In genomic region chr5:55176176-55176818, GRCh38 we compare ENCODE assay signal across 8 cellular contexts. TPM values are rescaled to one million over a fixed set of nuclear protein-coding genes. Genes with fewer than 3 reads are reported as not detected.
DNase-seq lines count a peak whose midpoint lies in the region; ATAC-seq and TF ChIP-seq lines count a peak whose summit lies in the region.

No MANE protein-coding gene starts in this region.

- H3K4me1 Mint-ChIP-seq in IgD-negative memory B cell, result peaks cover 21 to 38% (median 22%) of the 10 kb centered on the region in 3 donors

- H3K4me3 ChIP-seq in SJSA1 (peak overlapping the region; percentile 39), colonic mucosa (peak overlapping the region; percentile 26), mesenchymal stem cell (ENCODE audit: insufficient read depth in 1 of 2, low read depth in 1 of 2, low read length in 2 of 2) (peak overlapping the region; percentile 57 to 72), upper lobe of right lung (no peak overlapping the region)

- peak overlapping the region; percentile 61 for H2AFZ ChIP-seq in mesenchymal stem cell (ENCODE audit: low read depth, low read length)

- ATAC-seq in upper lobe of right lung (peak; percentile 60), HG03521 (IDR thresholded peaks at IDR 0.05; ENCODE audit: unreplicated experiment) (no peak)

- H3K9me3 Mint-ChIP-seq in IgD-negative memory B cell, result peaks cover 0 to 11% (median 6%) of the 10 kb centered on the region in 3 donors

- no peak overlapping the region for H2BK120ac ChIP-seq in mesenchymal stem cell (ENCODE audit: low read depth, low read length)

- peaks cover 25% of the 10 kb centered on the region for H3K4me1 ChIP-seq in SJSA1 (replicated peaks)
- peaks cover 10% of the 10 kb centered on the region for H3K4me1 ChIP-seq in colonic mucosa
- peaks cover 14% of the 10 kb centered on the region for H3K4me1 ChIP-seq in mesenchymal stem cell (ENCODE audit: control insufficient read depth, insufficient read depth, low read depth, low read length)
- H3K4me1 ChIP-seq in upper lobe of right lung, result peaks cover 20% of the 10 kb centered on the region

- no peaks in the 10 kb centered on the region for H3K79me1 ChIP-seq in mesenchymal stem cell (replicated peaks; ENCODE audit: low read length, poor library complexity, severe bottlenecking)

- H3K9ac ChIP-seq in colonic mucosa (ENCODE audit: low read depth in 2 of 2, low read length in 2 of 2) (no peak overlapping the region), mesenchymal stem cell (ENCODE audit: low read length) (no peak overlapping the region)

- H3K27me3 ChIP-seq in SJSA1 (replicated peaks) (no peaks in the 10 kb centered on the region; the same call in 1 of the 2 replicates), colonic mucosa (peaks cover 42% of the 10 kb centered on the region), mesenchymal stem cell (ENCODE audit: control insufficient read depth in 1 of 2, insufficient read depth in 1 of 2, low read length in 2 of 2) (peaks cover 49 to 74% of the 10 kb centered on the region in 2 experiments), upper lobe of right lung (peaks cover 74% of the 10 kb centered on the region)

- H3K14ac ChIP-seq in mesenchymal stem cell (ENCODE audit: low read length in 2 of 2), result no peak overlapping the region

- H3K9me3 ChIP-seq in SJSA1 (replicated peaks) (no peaks in the 10 kb centered on the region), colonic mucosa (no peaks in the 10 kb centered on the region), mesenchymal stem cell (ENCODE audit: control insufficient read depth, low read length) (no peaks in the 10 kb centered on the region), upper lobe of right lung (no peaks in the 10 kb centered on the region)

- no peaks in the 10 kb centered on the region for H3K36me3 Mint-ChIP-seq in IgD-negative memory B cell

- H3K18ac ChIP-seq in mesenchymal stem cell (ENCODE audit: low read depth in 1 of 2, low read length in 2 of 2), result peak overlapping the region in 1 of 2 experiments; percentile 34

- peaks cover 60% of the 10 kb centered on the region for H3K27me3 Mint-ChIP-seq in IgD-negative memory B cell

- peak overlapping the region; percentile 100 for H3K4me2 ChIP-seq in mesenchymal stem cell (ENCODE audit: low read length, poor library complexity, severe bottlenecking)

- intact Hi-C loops in colonic mucosa (cut with DNase I), result loop anchor here (5.0 kb wide), 1 partner anchor 56 kb away; the partner anchor contains the start of gene CCNO
- intact Hi-C loops in upper lobe of right lung (cut with DNase I), result no loop called here

- peak overlapping the region in 2 of 3 donors; percentile 8 to 49 for H3K27ac Mint-ChIP-seq in IgD-negative memory B cell

- no peak overlapping the region for H3K23ac ChIP-seq in mesenchymal stem cell (ENCODE audit: low read length in 2 of 2)

- no peak overlapping the region for H4K8ac ChIP-seq in mesenchymal stem cell (ENCODE audit: low read length)

- TF ChIP-seq CTCF in colonic mucosa (IDR thresholded peaks at IDR 0.05) (peak; percentile 37), upper lobe of right lung (IDR thresholded peaks at IDR 0.05) (no peak)

- H4K91ac ChIP-seq in mesenchymal stem cell (ENCODE audit: low read length), result no peak overlapping the region

- no peak overlapping the region for H2BK5ac ChIP-seq in mesenchymal stem cell (ENCODE audit: low read depth, low read length, poor library complexity, severe bottlenecking)

- no peak overlapping the region for H3K4ac ChIP-seq in mesenchymal stem cell (ENCODE audit: low read depth in 1 of 2, low read length in 2 of 2)

- no peak overlapping the region for H2AK5ac ChIP-seq in mesenchymal stem cell (ENCODE audit: low read length, severe bottlenecking)

- peak; percentile 29 for DNase-seq in COLO829 (ENCODE audit: low spot score)
- peak; percentile 64 to 76 for DNase-seq in SJSA1 (ENCODE audit: low read depth in 1 of 2, low spot score in 2 of 2)
- peak; percentile 76 for DNase-seq in colonic mucosa
- peak; percentile 41 for DNase-seq in mesenchymal stem cell
- DNase-seq in upper lobe of right lung, result no peak
- DNase-seq in MV-4-11 (lab: John Stamatoyannopoulos, UW), result no peak

- H2BK12ac ChIP-seq in mesenchymal stem cell (ENCODE audit: low read length in 2 of 2), result no peak overlapping the region

- H3K36me3 ChIP-seq in SJSA1 (no peaks in the 10 kb centered on the region), colonic mucosa (no peaks in the 10 kb centered on the region), mesenchymal stem cell (ENCODE audit: control insufficient read depth in 1 of 2, insufficient read depth in 2 of 2, low read depth in 1 of 2, low read length in 2 of 2) (no peaks in the 10 kb centered on the region), upper lobe of right lung (no peaks in the 10 kb centered on the region)

- peak overlapping the region; percentile 37 to 74 (median 53) for H3K4me3 Mint-ChIP-seq in IgD-negative memory B cell

- no peak overlapping the region for H2BK15ac ChIP-seq in mesenchymal stem cell (ENCODE audit: low read depth, poor library complexity, severe bottlenecking)

- no peak overlapping the region for H3K27ac ChIP-seq in SJSA1
- H3K27ac ChIP-seq in colonic mucosa, result no peak overlapping the region
- no peak overlapping the region for H3K27ac ChIP-seq in mesenchymal stem cell (ENCODE audit: low read length, poor library complexity, severe bottlenecking)
- H3K27ac ChIP-seq in upper lobe of right lung, result no peak overlapping the region

- WGBS in mesenchymal stem cell, result under 1% methylated on average over 44 of the region's 44 CpGs

RNA-seq across cellular contexts. Expression of gene CDC20B, which starts 3.3 kb away (rescaled TPM):
- not detected for polyA plus RNA-seq in IgD-negative memory B cell
- total RNA-seq in SJSA1 (2014; rRNA removed; shearing (Covaris generic)), result not detected in 2 replicates
- total RNA-seq in colonic mucosa, result not detected
- 0.01 TPM for polyA plus RNA-seq in mesenchymal stem cell (2013, experiment 1 of 2)
- not detected for polyA plus RNA-seq in mesenchymal stem cell (2013, experiment 2 of 2)
- not detected for total RNA-seq in upper lobe of right lung

RNA-seq across cellular contexts. Expression of gene GPX8, which starts 16.3 kb away (rescaled TPM):
- polyA plus RNA-seq in IgD-negative memory B cell, result not detected
- 111 and 136 TPM in 2 replicates for total RNA-seq in SJSA1 (2014; rRNA removed; shearing (Covaris generic))
- total RNA-seq in colonic mucosa (1 to 10 TPM; 7.1 TPM), upper lobe of right lung (9.5 TPM)
- polyA plus RNA-seq in mesenchymal stem cell (2013, experiment 1 of 2), result 206 TPM
- polyA plus RNA-seq in mesenchymal stem cell (2013, experiment 2 of 2), result 217 TPM

RNA-seq across cellular contexts. Expression of gene MCIDAS, which starts 50.8 kb away (rescaled TPM):
- not detected for polyA plus RNA-seq in IgD-negative memory B cell
- total RNA-seq in SJSA1 (2014; rRNA removed; shearing (Covaris generic)), result 0.08 and 3.0 TPM in 2 replicates
- total RNA-seq in colonic mucosa, result under 1 TPM; 0.13 to 0.22 TPM
- polyA plus RNA-seq in mesenchymal stem cell (2013, experiment 1 of 2), result not detected
- not detected for polyA plus RNA-seq in mesenchymal stem cell (2013, experiment 2 of 2)
- total RNA-seq in upper lobe of right lung, result not detected

RNA-seq across cellular contexts. Expression of gene CCNO, which starts 57.1 kb away (rescaled TPM):
- polyA plus RNA-seq in IgD-negative memory B cell, result not detected
- 0.34 TPM in 1 of 2 replicates, not detected in the other for total RNA-seq in SJSA1 (2014; rRNA removed; shearing (Covaris generic))
- total RNA-seq in colonic mucosa (1 to 10 TPM; 2.5 to 2.6 TPM), upper lobe of right lung (not detected)
- 0.04 TPM for polyA plus RNA-seq in mesenchymal stem cell (2013, experiment 1 of 2)
- 0.08 TPM for polyA plus RNA-seq in mesenchymal stem cell (2013, experiment 2 of 2)

Comparison
In these comparisons a context has a peak if more than half of its experiments do, and no peak if none do; other contexts are left out.
1. DNase-seq: peak in COLO829 (single experiment), SJSA1 (2 of 2), colonic mucosa (single experiment) and mesenchymal stem cell (single experiment); none in upper lobe of right lung (single experiment) and MV-4-11 (single experiment).
2. RNA of gene GPX8, which starts 16.3 kb away (total RNA-seq): 111 to 136 TPM in SJSA1; 9.5 TPM in upper lobe of right lung (single experiment) and 7.1 TPM in colonic mucosa; every median in the first group is over 10 times any median in the second.